In genomic region chr4:10066206-10066605, GRCh38 we compare ENCODE assay signal across 25 cellular contexts. TPM values are rescaled to one million over a fixed set of nuclear protein-coding genes. Genes with fewer than 3 reads are reported as not detected.
DNase-seq lines count a peak whose midpoint lies in the region; ATAC-seq and TF ChIP-seq lines count a peak whose summit lies in the region.
"Had no signal": no experiment of that assay in that cellular context is flagged by ENCODE, and none has a peak within 500 bp of the region (broad histone marks: within the 10 kb centered on the region; RNA-seq: fewer than 3 reads in every experiment).

No MANE protein-coding gene starts in this region.

- H3K9ac ChIP-seq in neural progenitor cell: no peak overlapping the region
- H3K9ac ChIP-seq: SK-N-SH had no signal

- H3K27me3 ChIP-seq in neural progenitor cell (no peaks in the 10 kb centered on the region), vagina (no peaks in the 10 kb centered on the region), testis (no peaks in the 10 kb centered on the region)

- intact Hi-C loops in natural killer cell (cut with micrococcal nuclease) (no loop called here), vagina (cut with DNase I) (no loop called here), testis (cut with DNase I; ENCODE audit: low total_unique reads) (no loop called here)

- H3K27ac ChIP-seq in neural progenitor cell: no peak overlapping the region
- no peak overlapping the region for H3K27ac ChIP-seq in vagina
- no peak overlapping the region for H3K27ac ChIP-seq in testis
- H3K27ac ChIP-seq: C4-2B had no signal

- TF ChIP-seq POLR2A in vagina (IDR thresholded peaks at IDR 0.05): no peak
- no peak for TF ChIP-seq POLR2A in testis (IDR thresholded peaks at IDR 0.05)

- H2AFZ ChIP-seq in neural progenitor cell (replicated peaks): no peak overlapping the region
- H2AFZ ChIP-seq: GM23338 had no signal

- TF ChIP-seq CTCF in natural killer cell (IDR thresholded peaks at IDR 0.05) (no peak), neural progenitor cell (IDR thresholded peaks at IDR 0.05) (no peak), vagina (IDR thresholded peaks at IDR 0.05) (no peak), testis (IDR thresholded peaks at IDR 0.05) (no peak)

- ATAC-seq in natural killer cell: no peak
- no peak for ATAC-seq in natural killer cell treated with Interleukin-12 subunit alpha and Interleukin-12 subunit beta and Interleukin-15 and Interleukin-18, amount 100 ng/mL, for 72 hours
- ATAC-seq: GM23338, HepG2, PC-3 had no signal

- H3K36me3 Mint-ChIP-seq in natural killer cell: no peaks in the 10 kb centered on the region
- peaks cover 7% of the 10 kb centered on the region for H3K36me3 Mint-ChIP-seq in natural killer cell treated with Interleukin-12 subunit alpha and Interleukin-12 subunit beta and Interleukin-15 and Interleukin-18, amount 100 ng/mL, for 72 hours
- H3K36me3 Mint-ChIP-seq in neural progenitor cell: peaks cover 2% of the 10 kb centered on the region

- H3K9me3 Mint-ChIP-seq in natural killer cell (no peaks in the 10 kb centered on the region), neural progenitor cell (no peaks in the 10 kb centered on the region)
- H3K9me3 Mint-ChIP-seq in natural killer cell treated with Interleukin-12 subunit alpha and Interleukin-12 subunit beta and Interleukin-15 and Interleukin-18, amount 100 ng/mL, for 72 hours: no peaks in the 10 kb centered on the region
- H3K9me3 Mint-ChIP-seq: GM23338, H9 had no signal

- H3K36me3 ChIP-seq in neural progenitor cell (no peaks in the 10 kb centered on the region), vagina (peaks cover 0 to 12% of the 10 kb centered on the region in 2 donors), testis (ENCODE audit: low read depth, missing control alignments) (no peaks in the 10 kb centered on the region)

- no peaks in the 10 kb centered on the region for H3K9me3 ChIP-seq in neural progenitor cell (ENCODE audit: low read depth)
- H3K9me3 ChIP-seq in vagina: no peaks in the 10 kb centered on the region
- H3K9me3 ChIP-seq in testis: no peaks in the 10 kb centered on the region
- H3K9me3 ChIP-seq: SK-N-SH had no signal

- H3F3A ChIP-seq in neural progenitor cell (ENCODE audit: low read depth): peaks cover 30% of the 10 kb centered on the region

- no peak for DNase-seq in natural killer cell
- no peak for DNase-seq in natural killer cell treated with Interleukin-12 subunit alpha and Interleukin-12 subunit beta and Interleukin-15 and Interleukin-18, amount 100 ng/mL, for 72 hours (ENCODE audit: low spot score)
- DNase-seq in astrocyte of the hippocampus (ENCODE audit: low read depth, low spot score): peak; percentile 37
- no peak for DNase-seq in neural progenitor cell (ENCODE audit: low spot score)
- peak; percentile 25 to 42 for DNase-seq in vagina (ENCODE audit: extremely low spot score in 2 of 2)
- DNase-seq in NCI-H1694 treated with DMSO at 0.1 percent for 48 hours (lab: John Stamatoyannopoulos, UW): no peak
- DNase-seq in NCI-H146 treated with DMSO at 0.1 percent for 48 hours (lab: John Stamatoyannopoulos, UW; ENCODE audit: unreplicated experiment): no peak
- DNase-seq in testis: no peak
- DNase-seq: AML-193; DMS153; DND-41; H9; Karpas-422; NCI-H1092; NCI-H1436 treated with DMSO at 0.1 percent for 48 hours; NCI-H2029; NCI-H446; NCI-H524 treated with DMSO at 0.1 percent for 48 hours; NCI-H774; NK-92 treated with Interleukin-12 subunit alpha and Interleukin-12 subunit beta, amount 100 ng/mL, for 24 hours; PC-3; SK-N-SH had no signal

- H4K20me1 ChIP-seq in neural progenitor cell (ENCODE audit: low read depth): peaks cover 6% of the 10 kb centered on the region

- H3K79me2 ChIP-seq in neural progenitor cell (ENCODE audit: low read depth): no peaks in the 10 kb centered on the region

- H3K4me1 ChIP-seq in neural progenitor cell: peaks cover 29% of the 10 kb centered on the region
- H3K4me1 ChIP-seq in vagina: peaks cover 10% of the 10 kb centered on the region
- H3K4me1 ChIP-seq in testis: no peaks in the 10 kb centered on the region

- WGBS in testis, 2 donors: 49 to 93% methylated on average over 2 of the region's 2 CpGs

- no peak overlapping the region for H3K4me3 Mint-ChIP-seq in natural killer cell
- H3K4me3 Mint-ChIP-seq in natural killer cell treated with Interleukin-12 subunit alpha and Interleukin-12 subunit beta and Interleukin-15 and Interleukin-18, amount 100 ng/mL, for 72 hours: no peak overlapping the region
- H3K4me3 Mint-ChIP-seq in neural progenitor cell: no peak overlapping the region
- H3K4me3 Mint-ChIP-seq: GM23338, H9 had no signal

- H3K4me3 ChIP-seq in neural progenitor cell: no peak overlapping the region
- H3K4me3 ChIP-seq in vagina: no peak overlapping the region
- H3K4me3 ChIP-seq in testis: no peak overlapping the region
- H3K4me3 ChIP-seq: GM23338 had no signal

- peak overlapping the region; percentile 11 to 47 for H3K27ac Mint-ChIP-seq in natural killer cell
- H3K27ac Mint-ChIP-seq in natural killer cell treated with Interleukin-12 subunit alpha and Interleukin-12 subunit beta and Interleukin-15 and Interleukin-18, amount 100 ng/mL, for 72 hours: peak overlapping the region in 1 of 2 donors; percentile 35
- peak overlapping the region; percentile 31 for H3K27ac Mint-ChIP-seq in neural progenitor cell
- H3K27ac Mint-ChIP-seq: GM23338 had no signal

- H3K4me1 Mint-ChIP-seq in natural killer cell (peaks cover 0 to 4% of the 10 kb centered on the region in 2 donors), neural progenitor cell (peaks cover 28% of the 10 kb centered on the region)
- peaks cover 0 to 4% of the 10 kb centered on the region in 2 donors for H3K4me1 Mint-ChIP-seq in natural killer cell treated with Interleukin-12 subunit alpha and Interleukin-12 subunit beta and Interleukin-15 and Interleukin-18, amount 100 ng/mL, for 72 hours (ENCODE audit: low read depth in 2 of 2)

- H3K27me3 Mint-ChIP-seq in natural killer cell (ENCODE audit: low read depth in 2 of 2): no peaks in the 10 kb centered on the region
- H3K27me3 Mint-ChIP-seq in natural killer cell treated with Interleukin-12 subunit alpha and Interleukin-12 subunit beta and Interleukin-15 and Interleukin-18, amount 100 ng/mL, for 72 hours: no peaks in the 10 kb centered on the region
- H3K27me3 Mint-ChIP-seq in neural progenitor cell (ENCODE audit: insufficient read depth, low read depth): no peaks in the 10 kb centered on the region

- H3K4me2 ChIP-seq in neural progenitor cell: no peak overlapping the region
- H3K4me2 ChIP-seq: GM23338, SK-N-SH had no signal

RNA-seq across cellular contexts. Expression of gene SLC2A9, which starts 44.9 kb away (rescaled TPM):
- 1 to 10 TPM; 1.5 to 5.5 (median 3.9) TPM for total RNA-seq in natural killer cell
- 1 to 10 TPM; 1.8 to 3.3 TPM for total RNA-seq in natural killer cell treated with Interleukin-12 subunit alpha and Interleukin-12 subunit beta and Interleukin-15 and Interleukin-18, amount 100 ng/mL, for 72 hours
- not detected in 2 replicates for total RNA-seq in neural progenitor cell (ENCODE audit: low replicate concordance)
- total RNA-seq in vagina: 7.9 TPM
- 1 to 10 TPM; 6.8 to 7.5 TPM for total RNA-seq in testis
- polyA plus RNA-seq in testis (ENCODE audit: insufficient read depth, low read depth, low replicate concordance): 6.3 TPM
- polyA plus RNA-seq: SK-N-SH had no signal

RNA-seq across cellular contexts. Expression of gene WDR1, which starts 50.4 kb away (rescaled TPM):
- 100 to 1,000 TPM; 411 to 477 (median 468) TPM for total RNA-seq in natural killer cell
- total RNA-seq in natural killer cell treated with Interleukin-12 subunit alpha and Interleukin-12 subunit beta and Interleukin-15 and Interleukin-18, amount 100 ng/mL, for 72 hours: 100 to 1,000 TPM; 550 to 559 TPM
- 83.1 and 125 TPM in 2 replicates for total RNA-seq in neural progenitor cell (ENCODE audit: low replicate concordance)
- total RNA-seq in vagina: 159 TPM
- 100 to 1,000 TPM; 165 to 168 TPM for total RNA-seq in testis
- polyA plus RNA-seq in testis (ENCODE audit: insufficient read depth, low read depth, low replicate concordance): 295 TPM

Comparison
In these comparisons a context has a peak if more than half of its experiments do, and no peak if none do; other contexts are left out.
1. DNase-seq: peak in astrocyte of the hippocampus (single experiment) and vagina (2 of 2); none in natural killer cell (single experiment), natural killer cell treated with Interleukin-12 subunit alpha and Interleukin-12 subunit beta and Interleukin-15 and Interleukin-18, amount 100 ng/mL, for 72 hours (single experiment), neural progenitor cell (single experiment), NCI-H1694 treated with DMSO at 0.1 percent for 48 hours (single experiment), NCI-H146 treated with DMSO at 0.1 percent for 48 hours (single experiment) and testis (single experiment).